ENCODE assay signal across 1 cellular context in the genomic region with DNA sequence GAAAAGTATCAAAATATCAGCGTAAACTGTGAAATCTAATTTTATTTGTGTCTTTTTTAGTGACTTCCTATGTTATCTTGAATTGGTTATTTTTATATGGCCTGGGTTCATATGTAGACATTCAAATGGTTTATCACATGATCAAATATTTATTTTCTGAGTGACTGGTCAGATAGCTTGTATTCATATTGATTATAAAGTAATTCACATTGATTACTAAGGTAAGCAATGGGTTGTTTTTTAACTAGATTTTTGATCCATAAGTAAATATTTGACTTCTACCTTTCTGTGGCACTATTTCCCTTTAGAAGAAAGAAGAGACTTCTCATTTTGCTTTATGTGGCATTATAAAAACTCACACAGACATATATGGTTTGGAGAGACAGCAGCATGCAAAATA.
TF ChIP-seq lines count a peak whose summit lies in the region.

No MANE protein-coding gene starts in this region.

TF ChIP-seq in HepG2, 621 proteins besides CTCF, POLR2A, EP300 and RAD21 (continued from another document):
- TF ChIP-seq, protein P1, sequence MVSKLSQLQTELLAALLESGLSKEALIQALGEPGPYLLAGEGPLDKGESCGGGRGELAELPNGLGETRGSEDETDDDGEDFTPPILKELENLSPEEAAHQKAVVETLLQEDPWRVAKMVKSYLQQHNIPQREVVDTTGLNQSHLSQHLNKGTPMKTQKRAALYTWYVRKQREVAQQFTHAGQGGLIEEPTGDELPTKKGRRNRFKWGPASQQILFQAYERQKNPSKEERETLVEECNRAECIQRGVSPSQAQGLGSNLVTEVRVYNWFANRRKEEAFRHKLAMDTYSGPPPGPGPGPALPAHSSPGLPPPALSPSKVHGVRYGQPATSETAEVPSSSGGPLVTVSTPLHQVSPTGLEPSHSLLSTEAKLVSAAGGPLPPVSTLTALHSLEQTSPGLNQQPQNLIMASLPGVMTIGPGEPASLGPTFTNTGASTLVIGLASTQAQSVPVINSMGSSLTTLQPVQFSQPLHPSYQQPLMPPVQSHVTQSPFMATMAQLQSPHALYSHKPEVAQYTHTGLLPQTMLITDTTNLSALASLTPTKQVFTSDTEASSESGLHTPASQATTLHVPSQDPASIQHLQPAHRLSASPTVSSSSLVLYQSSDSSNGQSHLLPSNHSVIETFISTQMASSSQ (IDR thresholded peaks at IDR 0.05; ENCODE audit: low read depth), result 0 out of 2 replicates have a peak, but pooled peaks have one; percentile 24
- TF ChIP-seq, protein P1 (CRISPR knock-in tag; IDR thresholded peaks at IDR 0.05; ENCODE audit: borderline replicate concordance), result no peak
